ENCODE assay signal across 23 cellular contexts in the genomic region with DNA sequence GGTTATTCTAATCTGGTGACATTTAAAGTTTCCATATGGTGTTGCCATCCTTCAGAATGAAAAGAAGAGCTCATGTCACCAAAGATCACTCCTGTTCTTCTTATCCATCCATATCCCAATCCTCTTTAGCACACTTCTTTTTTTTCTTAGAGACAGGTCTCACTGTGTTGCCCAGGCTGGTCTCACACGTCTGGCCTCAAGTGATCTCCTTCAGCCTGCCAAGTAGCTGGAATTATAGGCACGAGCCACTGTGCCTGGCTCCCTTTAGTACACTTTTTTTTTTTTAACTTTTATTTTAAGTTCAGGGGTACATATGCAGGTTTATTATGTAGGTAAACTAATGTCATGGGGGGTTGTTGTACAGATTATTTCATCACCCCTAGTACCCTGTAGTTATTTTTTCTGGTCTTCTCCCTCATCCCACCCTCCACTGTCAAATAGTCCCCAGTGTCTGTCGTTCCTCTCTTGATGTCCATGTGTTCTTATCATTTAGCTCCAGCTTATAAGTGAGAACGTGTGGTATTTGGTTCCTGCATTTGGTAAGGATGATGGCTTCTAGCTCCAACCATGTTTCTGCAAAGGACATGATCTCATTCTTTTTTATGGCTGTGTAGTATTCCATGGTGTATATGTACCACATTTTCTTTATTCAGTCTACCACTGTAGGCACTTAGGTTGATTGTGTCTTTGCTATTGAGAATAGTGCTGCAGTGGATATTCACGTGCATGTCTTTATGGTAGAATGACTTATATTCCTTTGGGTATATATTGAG.
"Had no signal": no experiment of that assay in that cellular context is flagged by ENCODE, and none has a peak within 500 bp of the region (broad histone marks: within the 10 kb centered on the region; RNA-seq: fewer than 3 reads in every experiment).

No MANE protein-coding gene starts in this region.

- FAIRE-seq: colon, frontal cortex, kidney, TTC549 had no signal

- H3K4me3 ChIP-seq: ascending aorta, ovary, prostate gland had no signal

- H3K36me3 ChIP-seq: neutrophil, ovary, prostate gland had no signal

- H3K27ac ChIP-seq: ascending aorta, brain microvascular endothelial cell, neutrophil, ovary had no signal

- H3K9me3 ChIP-seq: ascending aorta, neutrophil, ovary, prostate gland had no signal

- DNase-seq: activated CD4-positive, alpha-beta T cell treated with anti-CD3 and anti-CD28 coated beads for 1 hour; activated CD4-positive, alpha-beta T cell treated with anti-CD3 and anti-CD28 coated beads, Interleukin-2, amount 50 U/mL, for 1 hour; activated CD8-positive, alpha-beta T cell treated with anti-CD3 and anti-CD28 coated beads, Interleukin-2, amount 10 ng/mL, durations not matched to agents 7 days and 5 days; brain microvascular endothelial cell; effector memory CD4-positive, alpha-beta T cell; head of caudate nucleus; kidney; midbrain; ovary; stimulated activated CD4-positive, alpha-beta T cell treated with anti-CD3 and anti-CD28 coated beads, Interleukin-12 subunit alpha, Interleukin-12 subunit beta, amount 100 ng/mL, for 4 hours; T-helper 1 cell; trophoblast cell had no signal

- H3K27me3 ChIP-seq: ascending aorta, brain microvascular endothelial cell, neutrophil, ovary had no signal

- H3K4me1 ChIP-seq: prostate gland had no signal

- ATAC-seq: activated CD8-positive, alpha-beta T cell treated with anti-CD3 and anti-CD28 coated beads, Interleukin-2, amount 10 ng/mL, durations not matched to agents 7 days and 5 days; activated naive CD4-positive, alpha-beta T cell treated with anti-CD3 and anti-CD28 coated beads, Interleukin-2, amount 50 U/mL, for 72 hours; activated T-helper 17 cell treated with anti-CD3 and anti-CD28 coated beads, Interleukin-2, amount 50 U/mL, for 72 hours; esophagus mucosa; left lobe of liver; natural killer cell treated with Interleukin-12 subunit alpha and Interleukin-12 subunit beta and Interleukin-15 and Interleukin-18, amount 100 ng/mL, for 72 hours had no signal
